In the genomic region with DNA sequence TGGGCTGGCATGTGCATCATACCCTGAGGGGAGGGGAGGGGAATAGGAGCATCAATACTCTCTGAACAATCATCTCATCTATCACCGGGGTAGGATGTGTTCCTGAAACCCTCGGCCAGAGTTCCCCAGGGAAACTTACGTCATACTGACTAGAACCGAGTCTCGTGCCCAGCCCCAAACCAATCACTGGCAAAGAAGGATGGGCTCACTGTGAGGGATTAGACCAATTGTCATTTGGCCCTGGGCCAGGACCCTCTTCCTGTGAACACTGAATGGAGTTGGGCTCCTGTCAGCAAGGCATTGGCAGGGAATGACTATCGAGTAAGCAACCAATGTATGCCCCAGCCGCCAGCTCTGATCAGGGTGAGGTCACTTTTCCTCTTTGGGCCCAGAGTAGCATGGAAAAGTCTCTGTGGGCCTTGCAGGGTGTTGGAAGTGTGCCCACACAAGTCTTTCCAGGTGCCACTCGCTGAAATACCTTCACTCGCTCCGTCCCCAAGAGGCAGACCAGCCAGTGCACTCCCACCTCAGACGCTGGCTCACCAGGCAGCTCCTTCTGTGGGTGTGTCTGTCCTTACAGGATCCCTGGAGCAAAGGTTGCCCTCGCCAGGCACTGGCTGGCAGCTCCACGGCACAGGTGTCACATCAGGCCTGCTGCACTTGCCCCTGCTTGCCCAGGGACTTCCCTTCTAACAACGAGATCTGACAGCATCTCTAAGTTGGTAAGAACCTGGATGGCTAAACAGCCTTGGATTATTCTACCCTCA, we compare ENCODE assay signal across 26 cellular contexts.
DNase-seq lines count a peak whose midpoint lies in the region; ATAC-seq and TF ChIP-seq lines count a peak whose summit lies in the region.
"Had no signal": no experiment of that assay in that cellular context is flagged by ENCODE, and none has a peak within 500 bp of the region (broad histone marks: within the 10 kb centered on the region; RNA-seq: fewer than 3 reads in every experiment).

No MANE protein-coding gene starts in this region.

- DNase-seq in HT-29 (ENCODE audit: low spot score) (peak; percentile 15), NB4 (ENCODE audit: low read depth) (peak; percentile 9), mammary epithelial cell (peak; percentile 48), neural progenitor cell (ENCODE audit: low spot score) (no peak), NCI-H2196 treated with DMSO at 0.1 percent for 48 hours (lab: John Stamatoyannopoulos, UW; ENCODE audit: unreplicated experiment) (no peak), right cardiac atrium (no peak), SIG-M5 (lab: John Stamatoyannopoulos, UW) (no peak)
- DNase-seq: activated B cell treated with CpG ODN at 0.5 μM for 24 hours; activated CD4-positive, alpha-beta T cell treated with anti-CD3 and anti-CD28 coated beads, Interleukin-2, amount 50 U/mL, for 48 hours; activated CD8-positive, alpha-beta memory T cell treated with anti-CD3 and anti-CD28 coated beads, Interleukin-2, amount 50 U/mL, for 4 hours; anterior cingulate cortex; CD4-positive, alpha-beta T cell; HFFc6; islet precursor cell; NCI-H187 treated with DMSO at 0.1 percent for 48 hours; NCI-H226; posterior cingulate gyrus; RPMI8226; T-helper 9 cell; upper lobe of left lung had no signal

- ATAC-seq in GM19328 (IDR thresholded peaks at IDR 0.05; ENCODE audit: unreplicated experiment): no peak
- ATAC-seq in right cardiac atrium: no peak
- ATAC-seq: activated naive CD4-positive, alpha-beta T cell treated with anti-CD3 and anti-CD28 coated beads, Interleukin-2, amount 50 U/mL, for 72 hours; GM23338; sciatic nerve had no signal

- H3K4me1 Mint-ChIP-seq in neural progenitor cell: peaks cover 58% of the 10 kb centered on the region
- H3K4me1 Mint-ChIP-seq: activated B cell treated with CpG ODN at 0.5 μM for 24 hours had no signal

- H3K4me3 Mint-ChIP-seq in neural progenitor cell: no peak overlapping the region
- H3K4me3 Mint-ChIP-seq: activated B cell treated with CpG ODN at 0.5 μM for 24 hours; CD4-positive, alpha-beta T cell; GM23338; HFFc6; neural crest cell had no signal

- WGBS in mammary epithelial cell (ENCODE audit: low coverage, missing lambda C conversion rate): 23% methylated on average over 11 of the region's 14 CpGs
- WGBS in right cardiac atrium: 83% methylated on average over 14 of the region's 14 CpGs

- H3F3A ChIP-seq in neural progenitor cell (ENCODE audit: low read depth): peaks cover 16% of the 10 kb centered on the region

- CTCF ChIA-PET in mammary epithelial cell (lab: Charles Lee; ENCODE audit: low non-redundant PET): no interaction called here

- H3K4me1 ChIP-seq in mammary epithelial cell (ENCODE audit: insufficient read depth, low read length) (no peaks in the 10 kb centered on the region), neural progenitor cell (peaks cover 30% of the 10 kb centered on the region), right cardiac atrium (ENCODE audit: control insufficient read depth, insufficient read depth, low read length) (no peaks in the 10 kb centered on the region)
- H3K4me1 ChIP-seq: upper lobe of left lung had no signal

- in situ Hi-C loops in mammary epithelial cell (cut with MboI; ENCODE audit: low sequenced_read_pairs in 2 of 2): no loop called here

- BruUV-seq in mammary epithelial cell (replicated peaks; lab: Mats Ljungman, UMichigan): no TSS peak

- dilution Hi-C loops in mammary epithelial cell (cut with HindIII; ENCODE audit: low sequenced_read_pairs): no loop called here

- no peaks in the 10 kb centered on the region for H3K36me3 ChIP-seq in mammary epithelial cell (ENCODE audit: insufficient read depth, low read length)
- no peaks in the 10 kb centered on the region for H3K36me3 ChIP-seq in neural progenitor cell
- H3K36me3 ChIP-seq: upper lobe of left lung had no signal

- H3K79me2 ChIP-seq in mammary epithelial cell (ENCODE audit: insufficient read depth, low read length): no peaks in the 10 kb centered on the region
- no peaks in the 10 kb centered on the region for H3K79me2 ChIP-seq in neural progenitor cell (ENCODE audit: low read depth)

- TF ChIP-seq POLR2A in NB4 (IDR thresholded peaks at IDR 0.05; ENCODE audit: extremely low read depth, insufficient read length): no peak

- H2AFZ ChIP-seq in mammary epithelial cell (ENCODE audit: low read depth, low read length): no peak overlapping the region
- H2AFZ ChIP-seq in neural progenitor cell (replicated peaks): no peak overlapping the region
- H2AFZ ChIP-seq: GM23338 had no signal

- H3K4me3 ChIP-seq in NB4 (ENCODE audit: low read depth, low read length): no peak overlapping the region
- H3K4me3 ChIP-seq in mammary epithelial cell (replicated peaks in 1 of 3; ENCODE audit: insufficient read depth in 1 of 3, low read depth in 2 of 3, low read length in 3 of 3): no peak overlapping the region
- H3K4me3 ChIP-seq in neural progenitor cell: no peak overlapping the region
- H3K4me3 ChIP-seq in right cardiac atrium (ENCODE audit: low read length): no peak overlapping the region
- H3K4me3 ChIP-seq: GM23338, upper lobe of left lung had no signal

- H3K9ac ChIP-seq in mammary epithelial cell (ENCODE audit: insufficient read depth, low read length): no peak overlapping the region
- H3K9ac ChIP-seq in neural progenitor cell: no peak overlapping the region

- no peak overlapping the region for H3K27ac ChIP-seq in mammary epithelial cell (ENCODE audit: insufficient read depth, low read depth, low read length)
- no peak overlapping the region for H3K27ac ChIP-seq in neural progenitor cell
- no peak overlapping the region for H3K27ac ChIP-seq in right cardiac atrium (ENCODE audit: low read length)
- H3K27ac ChIP-seq: upper lobe of left lung had no signal

- no peaks in the 10 kb centered on the region for H4K20me1 ChIP-seq in mammary epithelial cell (ENCODE audit: insufficient read depth, low read length)
- peaks cover 6% of the 10 kb centered on the region for H4K20me1 ChIP-seq in neural progenitor cell (ENCODE audit: low read depth)

- H3K9me3 ChIP-seq in mammary epithelial cell (replicated peaks; ENCODE audit: insufficient read depth, low read length) (peaks cover 13% of the 10 kb centered on the region), neural progenitor cell (ENCODE audit: low read depth) (no peaks in the 10 kb centered on the region), right cardiac atrium (ENCODE audit: control insufficient read depth, low read length) (no peaks in the 10 kb centered on the region)
- H3K9me3 ChIP-seq: upper lobe of left lung had no signal

- intact Hi-C loops in mammary epithelial cell (cut with micrococcal nuclease): no loop called here
- intact Hi-C loops in right cardiac atrium (cut with DNase I): no loop called here

- H3K27me3 ChIP-seq in mammary epithelial cell (ENCODE audit: insufficient read depth, low read length) (no peaks in the 10 kb centered on the region), neural progenitor cell (no peaks in the 10 kb centered on the region), right cardiac atrium (ENCODE audit: control insufficient read depth, insufficient read depth) (no peaks in the 10 kb centered on the region)
- H3K27me3 ChIP-seq: upper lobe of left lung had no signal

- H3K4me2 ChIP-seq in mammary epithelial cell (ENCODE audit: insufficient read depth, low read depth, low read length): no peak overlapping the region
- H3K4me2 ChIP-seq in neural progenitor cell: no peak overlapping the region
- H3K4me2 ChIP-seq: GM23338 had no signal

- TF ChIP-seq CTCF in NB4 (IDR thresholded peaks at IDR 0.05; ENCODE audit: low read depth, low read length) (no peak), mammary epithelial cell (conservative IDR thresholded peaks at IDR 0.05 in 1 of 2, IDR thresholded peaks at IDR 0.05 in 1 of 2; ENCODE audit: extremely low read depth in 1 of 2, insufficient read depth in 1 of 2, low read depth in 1 of 2, low read length in 2 of 2) (no peak), neural progenitor cell (IDR thresholded peaks at IDR 0.05) (no peak)

- H3K36me3 Mint-ChIP-seq in neural progenitor cell: peaks cover under 1% of the 10 kb centered on the region
- H3K36me3 Mint-ChIP-seq: activated naive CD4-positive, alpha-beta T cell treated with anti-CD3 and anti-CD28 coated beads, Interleukin-2, amount 50 U/mL, for 72 hours had no signal

- H3K9me3 Mint-ChIP-seq in neural progenitor cell: peaks cover 20% of the 10 kb centered on the region
- H3K9me3 Mint-ChIP-seq: activated B cell treated with CpG ODN at 0.5 μM for 24 hours; activated naive CD4-positive, alpha-beta T cell treated with anti-CD3 and anti-CD28 coated beads, Interleukin-2, amount 50 U/mL, for 72 hours; activated T-helper 2 cell treated with anti-CD3 and anti-CD28 coated beads, Interferon-gamma antibody, Interleukin-2, Interleukin-4, amounts not matched to agents 10 μg/mL and 5 μg/mL and 100 μg/mL, durations not matched to agents 14 hours and 24 hours and 36 hours; CD4-positive, alpha-beta T cell; GM23338 had no signal

- H3K27me3 Mint-ChIP-seq in neural progenitor cell (ENCODE audit: insufficient read depth, low read depth): peaks cover 15% of the 10 kb centered on the region
- H3K27me3 Mint-ChIP-seq: activated B cell treated with CpG ODN at 0.5 μM for 24 hours; CD4-positive, alpha-beta T cell had no signal

- H3K27ac Mint-ChIP-seq in neural progenitor cell: peak overlapping the region; percentile 76
- H3K27ac Mint-ChIP-seq: activated B cell treated with CpG ODN at 0.5 μM for 24 hours; activated naive CD4-positive, alpha-beta T cell treated with anti-CD3 and anti-CD28 coated beads, Interleukin-2, amount 50 U/mL, for 72 hours; activated T-helper 2 cell treated with anti-CD3 and anti-CD28 coated beads, Interferon-gamma antibody, Interleukin-2, Interleukin-4, amounts not matched to agents 10 μg/mL and 5 μg/mL and 100 μg/mL, durations not matched to agents 14 hours and 24 hours and 36 hours; CD4-positive, alpha-beta T cell; GM23338; HFFc6 had no signal

Comparison
In these comparisons a context has a peak if more than half of its experiments do, and no peak if none do; other contexts are left out.
1. DNase-seq: peak in HT-29 (single experiment), NB4 (single experiment) and mammary epithelial cell (single experiment); none in neural progenitor cell (single experiment), NCI-H2196 treated with DMSO at 0.1 percent for 48 hours (single experiment), right cardiac atrium (0 of 3) and SIG-M5 (single experiment).